ENCODE assay signal across 1 cellular context in the genomic region with DNA sequence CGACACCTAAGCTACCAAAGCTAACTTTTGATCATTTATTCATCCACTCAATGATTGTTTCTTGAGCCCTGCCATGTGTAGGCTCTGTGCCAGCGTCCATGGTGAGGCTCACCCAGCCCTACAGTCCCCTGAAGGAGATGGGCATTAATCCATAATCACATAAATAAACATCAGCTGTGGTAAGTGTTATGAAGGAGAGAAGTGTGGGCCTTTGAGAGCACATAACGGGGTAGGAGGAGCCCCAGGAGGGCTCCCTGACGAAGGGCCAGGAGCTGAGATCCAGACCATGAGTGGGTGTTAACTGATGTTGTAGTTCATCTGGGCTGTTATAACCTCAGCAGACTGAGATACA.
TF ChIP-seq lines count a peak whose summit lies in the region.

No MANE protein-coding gene starts in this region.

TF ChIP-seq in IMR-90, 13 proteins besides CTCF, POLR2A, EP300 and RAD21 (continued from another document):
- TF ChIP-seq, protein P1, sequence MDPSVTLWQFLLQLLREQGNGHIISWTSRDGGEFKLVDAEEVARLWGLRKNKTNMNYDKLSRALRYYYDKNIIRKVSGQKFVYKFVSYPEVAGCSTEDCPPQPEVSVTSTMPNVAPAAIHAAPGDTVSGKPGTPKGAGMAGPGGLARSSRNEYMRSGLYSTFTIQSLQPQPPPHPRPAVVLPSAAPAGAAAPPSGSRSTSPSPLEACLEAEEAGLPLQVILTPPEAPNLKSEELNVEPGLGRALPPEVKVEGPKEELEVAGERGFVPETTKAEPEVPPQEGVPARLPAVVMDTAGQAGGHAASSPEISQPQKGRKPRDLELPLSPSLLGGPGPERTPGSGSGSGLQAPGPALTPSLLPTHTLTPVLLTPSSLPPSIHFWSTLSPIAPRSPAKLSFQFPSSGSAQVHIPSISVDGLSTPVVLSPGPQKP (IDR thresholded peaks at IDR 0.05; ENCODE audit: borderline replicate concordance, low read depth, low read length), result no peak
- TF ChIP-seq RFX5 (IDR thresholded peaks at IDR 0.05; ENCODE audit: low read depth, low read length), result no peak
